1 cellular context compared by ENCODE assay signal in the genomic region with DNA sequence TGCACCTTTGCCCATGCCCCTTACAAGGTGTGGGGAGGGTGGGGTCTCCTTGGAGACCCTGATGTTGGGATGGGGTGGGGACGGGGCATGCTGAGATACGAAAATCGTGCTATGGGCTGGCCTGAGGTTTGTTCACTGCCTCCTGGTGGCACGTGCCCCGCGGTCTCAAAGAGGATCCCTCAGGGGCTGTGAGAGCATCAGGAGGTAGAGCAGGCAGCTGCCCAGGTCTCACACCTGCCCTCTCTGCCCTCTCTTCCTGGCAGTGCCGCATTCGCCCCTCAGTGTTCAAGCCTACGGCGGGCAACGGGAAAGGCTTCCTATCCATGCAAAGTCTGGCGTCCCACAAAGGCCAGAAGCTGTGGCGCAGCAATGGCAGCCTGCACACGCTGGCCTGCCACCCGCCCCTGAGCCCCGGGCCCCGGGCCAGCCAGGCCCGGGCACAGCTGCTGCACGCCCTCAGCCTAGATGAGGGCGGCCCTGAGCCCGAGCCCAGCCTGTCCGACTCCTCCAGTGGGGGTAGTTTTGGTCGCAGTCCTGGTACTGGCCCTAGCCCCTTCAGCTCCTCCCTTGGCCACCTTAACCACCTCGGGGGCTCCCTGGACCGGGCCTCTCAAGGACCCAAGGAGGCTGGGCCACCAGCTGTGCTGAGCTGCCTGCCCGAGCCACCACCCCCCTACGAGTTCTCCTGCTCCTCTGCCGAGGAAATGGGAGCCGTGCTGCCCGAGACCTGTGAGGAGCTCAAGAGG.
A peak's percentile ranks its signal among the peaks of the same experiment; 100 is the strongest.
TF ChIP-seq lines count a peak whose summit lies in the region.

No MANE protein-coding gene starts in this region.

TF ChIP-seq in HepG2, 621 proteins besides CTCF, POLR2A, EP300 and RAD21:
- TF ChIP-seq, protein P1, sequence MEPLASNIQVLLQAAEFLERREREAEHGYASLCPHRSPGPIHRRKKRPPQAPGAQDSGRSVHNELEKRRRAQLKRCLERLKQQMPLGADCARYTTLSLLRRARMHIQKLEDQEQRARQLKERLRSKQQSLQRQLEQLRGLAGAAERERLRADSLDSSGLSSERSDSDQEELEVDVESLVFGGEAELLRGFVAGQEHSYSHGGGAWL (CRISPR knock-in tag; IDR thresholded peaks at IDR 0.05), result 0 out of 2 replicates have a peak, but pooled peaks have one; percentile 3
- TF ChIP-seq ZNF3 (CRISPR knock-in tag; IDR thresholded peaks at IDR 0.05) (no peak), TMF1 (CRISPR knock-in tag; IDR thresholded peaks at IDR 0.05; ENCODE audit: low read depth) (no peak), TBX2 (CRISPR knock-in tag; IDR thresholded peaks at IDR 0.05; ENCODE audit: borderline replicate concordance) (no peak), ZFP82 (CRISPR knock-in tag; IDR thresholded peaks at IDR 0.05; ENCODE audit: borderline replicate concordance) (no peak)
- TF ChIP-seq, protein P2, sequence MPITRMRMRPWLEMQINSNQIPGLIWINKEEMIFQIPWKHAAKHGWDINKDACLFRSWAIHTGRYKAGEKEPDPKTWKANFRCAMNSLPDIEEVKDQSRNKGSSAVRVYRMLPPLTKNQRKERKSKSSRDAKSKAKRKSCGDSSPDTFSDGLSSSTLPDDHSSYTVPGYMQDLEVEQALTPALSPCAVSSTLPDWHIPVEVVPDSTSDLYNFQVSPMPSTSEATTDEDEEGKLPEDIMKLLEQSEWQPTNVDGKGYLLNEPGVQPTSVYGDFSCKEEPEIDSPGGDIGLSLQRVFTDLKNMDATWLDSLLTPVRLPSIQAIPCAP (CRISPR knock-in tag; IDR thresholded peaks at IDR 0.05; ENCODE audit: low read depth), result no peak
